Comparison of ENCODE assay signal across 13 cellular contexts in genomic region chr19:18607222-18608101, GRCh38. TPM values are rescaled to one million over a fixed set of nuclear protein-coding genes. Genes with fewer than 3 reads are reported as not detected.
A peak's percentile ranks its signal among the peaks of the same experiment; 100 is the strongest.
DNase-seq lines count a peak whose midpoint lies in the region; ATAC-seq and TF ChIP-seq lines count a peak whose summit lies in the region.
"Had no signal": no experiment of that assay in that cellular context is flagged by ENCODE, and none has a peak within 500 bp of the region (broad histone marks: within the 10 kb centered on the region; RNA-seq: fewer than 3 reads in every experiment).

No MANE protein-coding gene starts in this region.

- DNase-seq in activated CD8-positive, alpha-beta memory T cell treated with anti-CD3 and anti-CD28 coated beads, Interleukin-2, amount 50 U/mL, for 4 hours: peak; percentile 49
- no peak for DNase-seq in activated CD8-positive, alpha-beta memory T cell treated with anti-CD3 and anti-CD28 coated beads for 24 hours
- DNase-seq in SK-N-MC (ENCODE audit: low read depth, low spot score): no peak
- DNase-seq in heart right ventricle: no peak
- DNase-seq in stomach: no peak
- DNase-seq in NCI-H345 treated with DMSO at 0.1 percent for 48 hours (lab: John Stamatoyannopoulos, UW; ENCODE audit: unreplicated experiment): no peak
- DNase-seq in NCI-H2081 treated with DMSO at 0.1 percent for 48 hours (lab: John Stamatoyannopoulos, UW): no peak
- DNase-seq: activated gamma-delta T cell treated with Interleukin-2 at 50 U/mL for 16 hours, C1 segment of cervical spinal cord, GOT3, NCI-H226, sigmoid colon had no signal

- TF ChIP-seq POLR2A in stomach (IDR thresholded peaks at IDR 0.05): no peak

- H3K9me3 ChIP-seq in SK-N-MC (ENCODE audit: low read depth, low read length) (no peaks in the 10 kb centered on the region), heart right ventricle (no peaks in the 10 kb centered on the region), stomach (no peaks in the 10 kb centered on the region)
- H3K9me3 ChIP-seq: sigmoid colon had no signal

- TF ChIP-seq CTCF in heart right ventricle (IDR thresholded peaks at IDR 0.05) (no peak), stomach (IDR thresholded peaks at IDR 0.05) (no peak)

- TF ChIP-seq EP300 in stomach (IDR thresholded peaks at IDR 0.05): no peak

- peak overlapping the region; percentile 86 for H3K4me3 ChIP-seq in SK-N-MC
- H3K4me3 ChIP-seq in heart right ventricle: peak overlapping the region in 8 of 10 donors; percentile 10 to 33 (median 22)
- H3K4me3 ChIP-seq in stomach: peak overlapping the region; percentile 10 to 39 (median 28)

- intact Hi-C loops in heart right ventricle (cut with DNase I): loop anchor here in 3 of 10 donors (5.0 to 10.0 kb wide), 3 partner anchors 50 to 237 kb away; no protein-coding TSS in a partner anchor
- intact Hi-C loops in stomach (cut with DNase I; ENCODE audit: low total_unique reads): no loop called here

- H3K36me3 ChIP-seq in SK-N-MC (ENCODE audit: insufficient read depth, low read length) (no peaks in the 10 kb centered on the region), heart right ventricle (no peaks in the 10 kb centered on the region), stomach (no peaks in the 10 kb centered on the region)
- H3K36me3 ChIP-seq: sigmoid colon had no signal

- ATAC-seq in heart right ventricle (peak in 2 of 8 donors; percentile 8 to 39), GM18907 (IDR thresholded peaks at IDR 0.05; ENCODE audit: unreplicated experiment) (no peak)

- peak overlapping the region; percentile 26 for H3K9ac ChIP-seq in SK-N-MC (ENCODE audit: insufficient read length)

- peaks cover 48 to 96% (median 95%) of the 10 kb centered on the region in 7 donors for H3K27me3 ChIP-seq in heart right ventricle
- peaks cover 57 to 97% (median 94%) of the 10 kb centered on the region in 3 donors for H3K27me3 ChIP-seq in stomach

- H3K27ac ChIP-seq in SK-N-MC (no peak overlapping the region), heart right ventricle (no peak overlapping the region), stomach (no peak overlapping the region)
- H3K27ac ChIP-seq: sigmoid colon had no signal

- H3K4me1 ChIP-seq in heart right ventricle (peaks cover 24 to 62% (median 44%) of the 10 kb centered on the region in 9 donors), stomach (peaks cover 43 to 58% (median 57%) of the 10 kb centered on the region in 4 donors)

- 1% methylated on average over 68 of the region's 68 CpGs for WGBS in heart right ventricle, 2 donors
- WGBS in stomach, 5 donors: 1 to 4% (median 2%) methylated on average over 47 to 68 of the region's 68 CpGs

RNA-seq across cellular contexts. Expression of gene CRLF1, which starts 0.9 kb away (rescaled TPM):
- total RNA-seq in heart right ventricle: 10 to 100 TPM in 3 of 10 donors, 1 to 10 TPM in 6, under 1 TPM in 1; 0.68 to 42.1 (median 4.5) TPM
- polyA plus RNA-seq in heart right ventricle: 100 to 1,000 TPM; 154 to 161 TPM
- total RNA-seq in stomach: 10 to 100 TPM in 1 of 5 donors, 1 to 10 TPM in 3, not detected in 1; 2.6 to 12.6 (median 5.6) TPM
- polyA plus RNA-seq in stomach: 10 to 100 TPM; 12.3 to 15.9 (median 14.2) TPM

RNA-seq across cellular contexts. Expression of gene TMEM59L, which starts 5.2 kb away (rescaled TPM):
- total RNA-seq in heart right ventricle (1 to 10 TPM in 5 of 10 donors, under 1 TPM in 5; 0.13 to 4.5 (median 0.89) TPM), stomach (1 to 10 TPM in 2 of 5 donors, not detected in 3; 1.8 to 4.7 TPM)
- polyA plus RNA-seq in heart right ventricle (10 to 100 TPM in 1 of 2 donors, 1 to 10 TPM in 1; 2.5 to 13.8 TPM), stomach (1 to 10 TPM in 1 of 3 donors, under 1 TPM in 1, not detected in 1; 0.25 to 3.7 TPM)

RNA-seq across cellular contexts. Expression of gene REX1BD, which starts 18.9 kb away (rescaled TPM):
- total RNA-seq in heart right ventricle (10 to 100 TPM; 63.4 to 96.3 (median 68.7) TPM), stomach (100 to 1,000 TPM in 2 of 5 donors, 10 to 100 TPM in 3; 15.6 to 483 (median 85.3) TPM)
- polyA plus RNA-seq in heart right ventricle (100 to 1,000 TPM in 1 of 2 donors, 10 to 100 TPM in 1; 58.5 to 107 TPM), stomach (100 to 1,000 TPM; 110 to 204 (median 118) TPM)

RNA-seq across cellular contexts. Expression of gene KLHL26, which starts 29.4 kb away (rescaled TPM):
- total RNA-seq in heart right ventricle (1 to 10 TPM; 4.6 to 8.2 (median 6.3) TPM), stomach (10 to 100 TPM in 2 of 5 donors, 1 to 10 TPM in 3; 1.2 to 45.1 (median 7.0) TPM)
- polyA plus RNA-seq in heart right ventricle (1 to 10 TPM; 3.4 to 4.6 TPM), stomach (1 to 10 TPM; 3.2 to 4.4 (median 3.7) TPM)

RNA-seq across cellular contexts. Expression of gene UBA52, which starts 35.8 kb away (rescaled TPM):
- total RNA-seq in heart right ventricle: 100 to 1,000 TPM; 634 to 883 (median 716) TPM
- polyA plus RNA-seq in heart right ventricle: 1,000 to 10,000 TPM; 1,270 to 1,276 TPM
- total RNA-seq in stomach: 100 to 1,000 TPM in 4 of 5 donors, 10 to 100 TPM in 1; 84.3 to 596 (median 358) TPM
- 1,000 to 10,000 TPM; 1,291 to 1,681 (median 1,311) TPM for polyA plus RNA-seq in stomach

Comparison
In these comparisons a context has a peak if more than half of its experiments do, and no peak if none do; other contexts are left out.
1. H3K4me3 ChIP-seq: peak in every context shown above with its lines; median percentile 86 in SK-N-MC; 28 in stomach; 22 in heart right ventricle.